22 cellular contexts compared by ENCODE assay signal in genomic region chr16:82832861-82833260, GRCh38.
DNase-seq lines count a peak whose midpoint lies in the region; ATAC-seq and TF ChIP-seq lines count a peak whose summit lies in the region.
"Had no signal": no experiment of that assay in that cellular context is flagged by ENCODE, and none has a peak within 500 bp of the region (broad histone marks: within the 10 kb centered on the region; RNA-seq: fewer than 3 reads in every experiment).

No MANE protein-coding gene starts in this region.

- no peaks in the 10 kb centered on the region for H3K79me2 ChIP-seq in fibroblast of lung (ENCODE audit: control insufficient read depth, insufficient read depth, low read length)

- no peaks in the 10 kb centered on the region for H3K27me3 ChIP-seq in fibroblast of lung (ENCODE audit: control insufficient read depth, insufficient read depth, low read length)
- H3K27me3 ChIP-seq: right lobe of liver, upper lobe of right lung had no signal

- H3K9me3 ChIP-seq in fibroblast of lung (ENCODE audit: control insufficient read depth, insufficient read depth, low read depth, low read length) = no peaks in the 10 kb centered on the region
- H3K9me3 ChIP-seq: right lobe of liver, upper lobe of right lung had no signal

- no peak for TF ChIP-seq CTCF in fibroblast of lung (conservative IDR thresholded peaks at IDR 0.05 in 1 of 2, IDR thresholded peaks at IDR 0.05 in 1 of 2; ENCODE audit: low read depth in 1 of 2, low read length in 2 of 2)

- H2AFZ ChIP-seq in fibroblast of lung (ENCODE audit: low read length) = no peak overlapping the region

- no peaks in the 10 kb centered on the region for H3K4me1 ChIP-seq in fibroblast of lung (ENCODE audit: control insufficient read depth, extremely low read depth, insufficient read depth, low read length)
- H3K4me1 ChIP-seq: right lobe of liver, upper lobe of right lung had no signal

- no peak for ATAC-seq in GM18909 (IDR thresholded peaks at IDR 0.05; ENCODE audit: poor library complexity, unreplicated experiment)
- ATAC-seq: CD8-positive, alpha-beta T cell; left cardiac atrium; right lobe of liver; stimulated activated naive CD8-positive, alpha-beta T cell treated with anti-CD3 and anti-CD28 coated beads, Interleukin-15, amount 100 ng/mL, for 72 hours; upper lobe of right lung had no signal

- no peaks in the 10 kb centered on the region for H3K36me3 ChIP-seq in fibroblast of lung (ENCODE audit: control insufficient read depth, insufficient read depth, low read length)
- H3K36me3 ChIP-seq: right lobe of liver, upper lobe of right lung had no signal

- no peak overlapping the region for H3K27ac ChIP-seq in fibroblast of lung (ENCODE audit: insufficient read depth, low read length)
- H3K27ac ChIP-seq: right lobe of liver, RWPE1, upper lobe of right lung had no signal

- DNase-seq in NCI-H2171 treated with DMSO at 0.1 percent for 48 hours (lab: John Stamatoyannopoulos, UW) = peak; percentile 1
- DNase-seq in NCI-H2171 (lab: John Stamatoyannopoulos, UW) = no peak
- DNase-seq in NCI-H524 (lab: John Stamatoyannopoulos, UW) = peak; percentile 61 to 87
- DNase-seq in fibroblast of lung (ENCODE audit: low read depth in 2 of 2) = peak; percentile 38 to 79
- peak; percentile 69 for DNase-seq in stromal cell of bone marrow (ENCODE audit: low read depth)
- DNase-seq in putamen (ENCODE audit: low spot score) = no peak
- DNase-seq in NCI-H146 treated with DMSO at 0.1 percent for 48 hours (lab: John Stamatoyannopoulos, UW; ENCODE audit: unreplicated experiment) = no peak
- DNase-seq: 8988T; activated CD4-positive, alpha-beta T cell treated with anti-CD3 and anti-CD28 coated beads, Interleukin-2, amount 50 U/mL, for 1 hour; activated naive CD4-positive, alpha-beta T cell treated with anti-CD3 and anti-CD28 coated beads, Interleukin-2, amount 10 ng/mL, durations not matched to agents 7 days and 5 days; activated T-cell treated with anti-CD3 and anti-CD28 coated beads for 4 hours; CD8-positive, alpha-beta T cell; DMS79 treated with DMSO at 0.1 percent for 48 hours; KG1; left cardiac atrium; NCI-H1105; nucleus accumbens; right lobe of liver; stimulated activated naive CD8-positive, alpha-beta T cell treated with anti-CD3 and anti-CD28 coated beads, Interleukin-15, amount 100 ng/mL, for 72 hours; upper lobe of right lung had no signal

- H4K20me1 ChIP-seq in fibroblast of lung (ENCODE audit: control insufficient read depth, extremely low read depth, insufficient read depth, low read length) = no peaks in the 10 kb centered on the region

- peak overlapping the region; percentile 5 for H3K4me2 ChIP-seq in fibroblast of lung (ENCODE audit: extremely low read depth, insufficient read depth, low read length)

- H3K9ac ChIP-seq in fibroblast of lung (ENCODE audit: insufficient read depth, low read length) = no peak overlapping the region

- H3K4me3 ChIP-seq in fibroblast of lung (replicated peaks in 1 of 4; ENCODE audit: control extremely low read depth in 1 of 4, insufficient read depth in 1 of 4, low read depth in 3 of 4, low read length in 4 of 4) = no peak overlapping the region
- H3K4me3 ChIP-seq: right lobe of liver, upper lobe of right lung had no signal

Comparison
In these comparisons a context has a peak if more than half of its experiments do, and no peak if none do; other contexts are left out.
1. DNase-seq: peak in NCI-H2171 treated with DMSO at 0.1 percent for 48 hours (single experiment), NCI-H524 (2 of 2), fibroblast of lung (2 of 2) and stromal cell of bone marrow (single experiment); none in NCI-H2171 (single experiment), putamen (single experiment) and NCI-H146 treated with DMSO at 0.1 percent for 48 hours (single experiment).